In genomic region chr1:194081444-194081843, GRCh38 we compare ENCODE assay signal across 27 cellular contexts.
"Had no signal": no experiment of that assay in that cellular context is flagged by ENCODE, and none has a peak within 500 bp of the region (broad histone marks: within the 10 kb centered on the region; RNA-seq: fewer than 3 reads in every experiment).

No MANE protein-coding gene starts in this region.

- H3K36me3 ChIP-seq: adrenal gland, ascending aorta, brain microvascular endothelial cell, left lung, uterus had no signal

- FAIRE-seq: small intestine had no signal

- H2AFZ ChIP-seq: hepatocyte had no signal

- H3K4me1 ChIP-seq: adrenal gland, ascending aorta, left lung, testis, uterus had no signal

- H3K27ac ChIP-seq: adrenal gland, ascending aorta, brain microvascular endothelial cell, hepatocyte, left lung, testis, uterus had no signal

- H3K79me2 ChIP-seq: hepatocyte had no signal

- ATAC-seq: activated T-cell treated with anti-CD3 and anti-CD28 coated beads, Interleukin-2, amount 50 U/mL, for 4 hours; esophagus mucosa; left lung; sciatic nerve; stimulated activated naive B cell treated with anti-CD40 and anti-IgM and Interleukin-4, amounts not matched to agents 10 μg/mL and 1 μg/mL and 100 μg/mL, for 72 hours; WTC11 had no signal

- H3K27me3 ChIP-seq: adrenal gland, ascending aorta, brain microvascular endothelial cell, hepatocyte, left lung, testis, uterus had no signal

- DNase-seq: activated CD4-positive, alpha-beta T cell treated with anti-CD3 and anti-CD28 coated beads, Interleukin-2, amount 50 U/mL, for 4 hours; activated CD8-positive, alpha-beta memory T cell treated with anti-CD3 and anti-CD28 coated beads for 24 hours; activated CD8-positive, alpha-beta memory T cell treated with anti-CD3 and anti-CD28 coated beads, Interleukin-2, amount 50 U/mL, for 4 hours; activated naive CD4-positive, alpha-beta T cell; activated T-cell treated with anti-CD3 and anti-CD28 coated beads, Interleukin-2, amount 50 U/mL, for 4 hours; adrenal gland; brain microvascular endothelial cell; caudate nucleus; effector memory CD4-positive, alpha-beta T cell; foreskin melanocyte; kidney glomerular epithelial cell; left lung; naive B cell; nucleus accumbens; small intestine; stimulated activated CD4-positive, alpha-beta T cell treated with anti-CD3 and anti-CD28 coated beads, Interleukin-15, amount 100 ng/mL, for 24 hours; stimulated activated CD8-positive, alpha-beta memory T cell treated with anti-CD3 and anti-CD28 coated beads, Interleukin-4, amount 100 ng/mL, for 48 hours; stimulated activated naive B cell treated with anti-CD40 and anti-IgM and Interleukin-4, amounts not matched to agents 10 μg/mL and 1 μg/mL and 100 μg/mL, for 72 hours; testis; trophoblast cell; uterus had no signal

- H3K4me3 ChIP-seq: adrenal gland, ascending aorta, hepatocyte, left lung, lung, testis, uterus had no signal

- H3K4me2 ChIP-seq: hepatocyte had no signal

- H3K9me3 ChIP-seq: adrenal gland, ascending aorta, left lung, testis, uterus had no signal
